Comparison of ENCODE assay signal across 2 cellular contexts in the genomic region with DNA sequence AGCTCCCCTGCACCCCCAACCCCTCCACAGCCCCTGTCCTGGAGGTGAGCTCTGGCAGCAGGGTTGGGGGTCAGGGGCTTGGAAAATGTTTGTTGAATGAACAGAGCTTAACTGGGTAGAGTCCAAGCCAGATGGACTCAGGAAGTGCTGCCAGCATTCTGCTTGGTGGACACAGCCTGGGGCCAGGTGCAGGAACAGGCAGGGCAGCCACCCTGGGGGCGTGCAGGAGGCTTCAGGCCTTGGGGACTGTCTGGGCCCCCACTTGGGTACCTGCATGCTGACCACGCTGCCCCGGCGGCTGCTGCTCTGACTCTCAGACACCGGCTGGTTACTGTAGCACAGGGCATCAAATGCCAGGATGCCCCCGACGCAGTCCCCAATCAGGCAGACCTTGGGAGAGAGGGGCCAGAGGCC.
TF ChIP-seq lines count a peak whose summit lies in the region.

No MANE protein-coding gene starts in this region.

TF ChIP-seq in H1, 55 proteins besides CTCF, POLR2A, EP300 and RAD21:
- TF ChIP-seq SIN3A (conservative IDR thresholded peaks at IDR 0.05 in 1 of 2, IDR thresholded peaks at IDR 0.05 in 1 of 2; ENCODE audit: low read depth in 1 of 2, low read length in 2 of 2): no peak
- no peak for TF ChIP-seq ZNF274 (IDR thresholded peaks at IDR 0.05; ENCODE audit: borderline replicate concordance, extremely low read depth, low read length)
- TF ChIP-seq TBP (IDR thresholded peaks at IDR 0.05; ENCODE audit: low read depth, low read length): no peak
- TF ChIP-seq YY1 (IDR thresholded peaks at IDR 0.05; ENCODE audit: low read depth, low read length): no peak
- no peak for TF ChIP-seq CHD1 (IDR thresholded peaks at IDR 0.05; ENCODE audit: low read depth, low read length)
- TF ChIP-seq EZH2 (IDR thresholded peaks at IDR 0.05; ENCODE audit: low read depth, low read length, severe bottlenecking): no peak
- TF ChIP-seq, protein P1, sequence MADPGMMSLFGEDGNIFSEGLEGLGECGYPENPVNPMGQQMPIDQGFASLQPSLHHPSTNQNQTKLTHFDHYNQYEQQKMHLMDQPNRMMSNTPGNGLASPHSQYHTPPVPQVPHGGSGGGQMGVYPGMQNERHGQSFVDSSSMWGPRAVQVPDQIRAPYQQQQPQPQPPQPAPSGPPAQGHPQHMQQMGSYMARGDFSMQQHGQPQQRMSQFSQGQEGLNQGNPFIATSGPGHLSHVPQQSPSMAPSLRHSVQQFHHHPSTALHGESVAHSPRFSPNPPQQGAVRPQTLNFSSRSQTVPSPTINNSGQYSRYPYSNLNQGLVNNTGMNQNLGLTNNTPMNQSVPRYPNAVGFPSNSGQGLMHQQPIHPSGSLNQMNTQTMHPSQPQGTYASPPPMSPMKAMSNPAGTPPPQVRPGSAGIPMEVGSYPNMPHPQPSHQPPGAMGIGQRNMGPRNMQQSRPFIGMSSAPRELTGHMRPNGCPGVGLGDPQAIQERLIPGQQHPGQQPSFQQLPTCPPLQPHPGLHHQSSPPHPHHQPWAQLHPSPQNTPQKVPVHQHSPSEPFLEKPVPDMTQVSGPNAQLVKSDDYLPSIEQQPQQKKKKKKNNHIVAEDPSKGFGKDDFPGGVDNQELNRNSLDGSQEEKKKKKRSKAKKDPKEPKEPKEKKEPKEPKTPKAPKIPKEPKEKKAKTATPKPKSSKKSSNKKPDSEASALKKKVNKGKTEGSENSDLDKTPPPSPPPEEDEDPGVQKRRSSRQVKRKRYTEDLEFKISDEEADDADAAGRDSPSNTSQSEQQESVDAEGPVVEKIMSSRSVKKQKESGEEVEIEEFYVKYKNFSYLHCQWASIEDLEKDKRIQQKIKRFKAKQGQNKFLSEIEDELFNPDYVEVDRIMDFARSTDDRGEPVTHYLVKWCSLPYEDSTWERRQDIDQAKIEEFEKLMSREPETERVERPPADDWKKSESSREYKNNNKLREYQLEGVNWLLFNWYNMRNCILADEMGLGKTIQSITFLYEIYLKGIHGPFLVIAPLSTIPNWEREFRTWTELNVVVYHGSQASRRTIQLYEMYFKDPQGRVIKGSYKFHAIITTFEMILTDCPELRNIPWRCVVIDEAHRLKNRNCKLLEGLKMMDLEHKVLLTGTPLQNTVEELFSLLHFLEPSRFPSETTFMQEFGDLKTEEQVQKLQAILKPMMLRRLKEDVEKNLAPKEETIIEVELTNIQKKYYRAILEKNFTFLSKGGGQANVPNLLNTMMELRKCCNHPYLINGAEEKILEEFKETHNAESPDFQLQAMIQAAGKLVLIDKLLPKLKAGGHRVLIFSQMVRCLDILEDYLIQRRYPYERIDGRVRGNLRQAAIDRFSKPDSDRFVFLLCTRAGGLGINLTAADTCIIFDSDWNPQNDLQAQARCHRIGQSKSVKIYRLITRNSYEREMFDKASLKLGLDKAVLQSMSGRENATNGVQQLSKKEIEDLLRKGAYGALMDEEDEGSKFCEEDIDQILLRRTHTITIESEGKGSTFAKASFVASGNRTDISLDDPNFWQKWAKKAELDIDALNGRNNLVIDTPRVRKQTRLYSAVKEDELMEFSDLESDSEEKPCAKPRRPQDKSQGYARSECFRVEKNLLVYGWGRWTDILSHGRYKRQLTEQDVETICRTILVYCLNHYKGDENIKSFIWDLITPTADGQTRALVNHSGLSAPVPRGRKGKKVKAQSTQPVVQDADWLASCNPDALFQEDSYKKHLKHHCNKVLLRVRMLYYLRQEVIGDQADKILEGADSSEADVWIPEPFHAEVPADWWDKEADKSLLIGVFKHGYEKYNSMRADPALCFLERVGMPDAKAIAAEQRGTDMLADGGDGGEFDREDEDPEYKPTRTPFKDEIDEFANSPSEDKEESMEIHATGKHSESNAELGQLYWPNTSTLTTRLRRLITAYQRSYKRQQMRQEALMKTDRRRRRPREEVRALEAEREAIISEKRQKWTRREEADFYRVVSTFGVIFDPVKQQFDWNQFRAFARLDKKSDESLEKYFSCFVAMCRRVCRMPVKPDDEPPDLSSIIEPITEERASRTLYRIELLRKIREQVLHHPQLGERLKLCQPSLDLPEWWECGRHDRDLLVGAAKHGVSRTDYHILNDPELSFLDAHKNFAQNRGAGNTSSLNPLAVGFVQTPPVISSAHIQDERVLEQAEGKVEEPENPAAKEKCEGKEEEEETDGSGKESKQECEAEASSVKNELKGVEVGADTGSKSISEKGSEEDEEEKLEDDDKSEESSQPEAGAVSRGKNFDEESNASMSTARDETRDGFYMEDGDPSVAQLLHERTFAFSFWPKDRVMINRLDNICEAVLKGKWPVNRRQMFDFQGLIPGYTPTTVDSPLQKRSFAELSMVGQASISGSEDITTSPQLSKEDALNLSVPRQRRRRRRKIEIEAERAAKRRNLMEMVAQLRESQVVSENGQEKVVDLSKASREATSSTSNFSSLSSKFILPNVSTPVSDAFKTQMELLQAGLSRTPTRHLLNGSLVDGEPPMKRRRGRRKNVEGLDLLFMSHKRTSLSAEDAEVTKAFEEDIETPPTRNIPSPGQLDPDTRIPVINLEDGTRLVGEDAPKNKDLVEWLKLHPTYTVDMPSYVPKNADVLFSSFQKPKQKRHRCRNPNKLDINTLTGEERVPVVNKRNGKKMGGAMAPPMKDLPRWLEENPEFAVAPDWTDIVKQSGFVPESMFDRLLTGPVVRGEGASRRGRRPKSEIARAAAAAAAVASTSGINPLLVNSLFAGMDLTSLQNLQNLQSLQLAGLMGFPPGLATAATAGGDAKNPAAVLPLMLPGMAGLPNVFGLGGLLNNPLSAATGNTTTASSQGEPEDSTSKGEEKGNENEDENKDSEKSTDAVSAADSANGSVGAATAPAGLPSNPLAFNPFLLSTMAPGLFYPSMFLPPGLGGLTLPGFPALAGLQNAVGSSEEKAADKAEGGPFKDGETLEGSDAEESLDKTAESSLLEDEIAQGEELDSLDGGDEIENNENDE (IDR thresholded peaks at IDR 0.05; ENCODE audit: insufficient replicate concordance, low read length): no peak
- TF ChIP-seq, protein P2, sequence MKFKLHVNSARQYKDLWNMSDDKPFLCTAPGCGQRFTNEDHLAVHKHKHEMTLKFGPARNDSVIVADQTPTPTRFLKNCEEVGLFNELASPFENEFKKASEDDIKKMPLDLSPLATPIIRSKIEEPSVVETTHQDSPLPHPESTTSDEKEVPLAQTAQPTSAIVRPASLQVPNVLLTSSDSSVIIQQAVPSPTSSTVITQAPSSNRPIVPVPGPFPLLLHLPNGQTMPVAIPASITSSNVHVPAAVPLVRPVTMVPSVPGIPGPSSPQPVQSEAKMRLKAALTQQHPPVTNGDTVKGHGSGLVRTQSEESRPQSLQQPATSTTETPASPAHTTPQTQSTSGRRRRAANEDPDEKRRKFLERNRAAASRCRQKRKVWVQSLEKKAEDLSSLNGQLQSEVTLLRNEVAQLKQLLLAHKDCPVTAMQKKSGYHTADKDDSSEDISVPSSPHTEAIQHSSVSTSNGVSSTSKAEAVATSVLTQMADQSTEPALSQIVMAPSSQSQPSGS (IDR thresholded peaks at IDR 0.05; ENCODE audit: low read length): no peak
- TF ChIP-seq KDM4A (IDR thresholded peaks at IDR 0.05; ENCODE audit: low read depth, low read length, severe bottlenecking): no peak
- no peak for TF ChIP-seq EGR1 (IDR thresholded peaks at IDR 0.05; ENCODE audit: borderline replicate concordance, low read depth, low read length)
- TF ChIP-seq SP4 (IDR thresholded peaks at IDR 0.05; ENCODE audit: low read length): no peak
- TF ChIP-seq SIX5 (IDR thresholded peaks at IDR 0.05; ENCODE audit: low read depth, low read length): no peak
- no peak for TF ChIP-seq CBX8 (IDR thresholded peaks at IDR 0.05; ENCODE audit: borderline replicate concordance, low read depth, low read length)
TF ChIP-seq in H1: peak in this region for 0.

TF ChIP-seq in HEK293T, 16 proteins besides CTCF, POLR2A, EP300 and RAD21:
- TF ChIP-seq TARDBP (IDR thresholded peaks at IDR 0.05) (no peak), BHLHE40 (IDR thresholded peaks at IDR 0.05; ENCODE audit: borderline replicate concordance) (no peak), FOXA1 (IDR thresholded peaks at IDR 0.05) (no peak)
TF ChIP-seq in HEK293T: peak in this region for 0.
